24 cellular contexts compared by ENCODE assay signal in the genomic region with DNA sequence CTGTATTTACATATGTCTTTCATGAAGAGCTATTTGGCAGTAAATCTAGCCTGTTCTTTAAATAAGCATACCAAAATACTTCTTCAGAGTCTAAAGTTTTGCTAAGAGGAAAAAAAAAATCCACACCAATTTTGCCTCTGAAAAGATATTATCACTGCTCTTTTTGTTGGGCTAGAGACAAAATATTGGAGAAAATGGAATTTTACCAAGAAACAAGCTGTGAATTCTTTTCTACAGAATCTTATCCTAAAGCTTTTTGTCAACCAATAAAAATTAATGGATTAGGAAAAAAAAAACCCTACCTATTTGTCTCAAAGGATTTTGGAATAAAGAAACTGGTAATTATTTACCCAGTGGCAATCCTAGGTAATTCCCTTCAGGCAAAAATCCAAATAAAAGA.
"Had no signal": no experiment of that assay in that cellular context is flagged by ENCODE, and none has a peak within 500 bp of the region (broad histone marks: within the 10 kb centered on the region; RNA-seq: fewer than 3 reads in every experiment).

No MANE protein-coding gene starts in this region.

- H3K27me3 ChIP-seq: left lung, ovary, right atrium auricular region, right lobe of liver, stomach, testis, tibial artery, upper lobe of right lung had no signal

- H3K9me3 ChIP-seq: lower lobe of right lung, ovary, right lobe of liver, testis, tibial artery, upper lobe of right lung had no signal

- H3K27ac ChIP-seq: left lung, lower lobe of right lung, ovary, right atrium auricular region, right lobe of liver, stomach, testis, tibial artery, upper lobe of right lung had no signal

- H3K4me1 ChIP-seq: left lung, lower lobe of right lung, right atrium auricular region, right lobe of liver, testis, tibial artery, upper lobe of right lung had no signal

- H3K4me3 ChIP-seq: left lung, lower lobe of right lung, ovary, right atrium auricular region, right lobe of liver, stomach, testis, tibial artery, upper lobe of right lung had no signal

- DNase-seq: hypothalamus; immature natural killer cell; kidney; left colon; left lung; lower lobe of right lung; mammary epithelial cell; mesendoderm; naive B cell; natural killer cell; ovary; right lobe of liver; stimulated activated CD4-positive, alpha-beta T cell treated with anti-CD3 and anti-CD28 coated beads, Interleukin-12 subunit alpha, Interleukin-12 subunit beta, amount 100 ng/mL, for 4 hours; stimulated activated CD4-positive, alpha-beta T cell treated with anti-CD3 and anti-CD28 coated beads, Interleukin-15, amount 100 ng/mL, for 24 hours; stimulated activated CD4-positive, alpha-beta T cell treated with anti-CD3 and anti-CD28 coated beads, Interleukin-2, amount 100 ng/mL, for 24 hours; stimulated activated CD4-positive, alpha-beta T cell treated with anti-CD3 and anti-CD28 coated beads, Interleukin-4, amount 100 ng/mL, for 1 hour; stimulated activated naive B cell treated with anti-CD40 and anti-IgM and Interleukin-4, amounts not matched to agents 10 μg/mL and 1 μg/mL and 100 μg/mL, for 72 hours; stimulated activated naive CD8-positive, alpha-beta T cell treated with anti-CD3 and anti-CD28 coated beads, Interleukin-15, Interleukin-2, amounts not matched to agents 100 U/mL and 50 U/mL, for 24 hours; stomach; testis; tibial artery; trophoblast cell; upper lobe of right lung had no signal

- H3K36me3 ChIP-seq: left lung, lower lobe of right lung, ovary, right atrium auricular region, right lobe of liver, stomach, tibial artery, upper lobe of right lung had no signal
